In genomic region chr17:2883544-2884203, GRCh38 we compare ENCODE assay signal across 10 cellular contexts.
DNase-seq lines count a peak whose midpoint lies in the region; ATAC-seq and TF ChIP-seq lines count a peak whose summit lies in the region.
"Had no signal": no experiment of that assay in that cellular context is flagged by ENCODE, and none has a peak within 500 bp of the region (broad histone marks: within the 10 kb centered on the region; RNA-seq: fewer than 3 reads in every experiment).

No MANE protein-coding gene starts in this region.

- H3K4me1 Mint-ChIP-seq in WTC11: peaks cover 59% of the 10 kb centered on the region

- no peak overlapping the region for H3K27ac ChIP-seq in MM.1S (ENCODE audit: low read length)
- H3K27ac ChIP-seq: esophagus muscularis mucosa had no signal

- ATAC-seq in WTC11: peak; percentile 53
- no peak for ATAC-seq in GM21825 (IDR thresholded peaks at IDR 0.05; ENCODE audit: unreplicated experiment)
- ATAC-seq: activated T-cell treated with anti-CD3 and anti-CD28 coated beads, Interleukin-2, amount 50 U/mL, for 72 hours had no signal

- H3K4me1 ChIP-seq in MM.1S (ENCODE audit: low read length): no peaks in the 10 kb centered on the region

- H3K79me2 ChIP-seq in MM.1S (ENCODE audit: low read length): no peaks in the 10 kb centered on the region

- H3K27me3 Mint-ChIP-seq in WTC11 (ENCODE audit: low read depth): no peaks in the 10 kb centered on the region

- no peak for TF ChIP-seq CTCF in WTC11 (IDR thresholded peaks at IDR 0.05)
- TF ChIP-seq CTCF in MM.1S (IDR thresholded peaks at IDR 0.05; ENCODE audit: low read length): no peak

- peak; percentile 92 for DNase-seq in DMS53 (lab: John Stamatoyannopoulos, UW)
- peak; percentile 43 for DNase-seq in MV-4-11 (lab: John Stamatoyannopoulos, UW)
- no peak for DNase-seq in WTC11 (ENCODE audit: low spot score)
- DNase-seq in kidney tubule cell (ENCODE audit: low spot score): peak; percentile 60
- no peak for DNase-seq in MM.1S
- no peak for DNase-seq in KG1 (lab: John Stamatoyannopoulos, UW)
- DNase-seq in activated CD4-positive, alpha-beta T cell treated with anti-CD3 and anti-CD28 coated beads for 1 hour: no peak
- DNase-seq: activated T-cell treated with anti-CD3 and anti-CD28 coated beads, Interleukin-2, amount 50 U/mL, for 72 hours had no signal

- H4K20me1 ChIP-seq in MM.1S (ENCODE audit: insufficient read depth, low read length): no peaks in the 10 kb centered on the region

- H3K4me3 ChIP-seq in MM.1S (ENCODE audit: low read length): no peak overlapping the region
- H3K4me3 ChIP-seq: esophagus muscularis mucosa had no signal

- peaks cover 36% of the 10 kb centered on the region for H3K27me3 ChIP-seq in MM.1S (replicated peaks; ENCODE audit: insufficient read depth, low read length)
- H3K27me3 ChIP-seq: esophagus muscularis mucosa had no signal

- 0 out of 2 replicates have a peak, but pooled peaks cover 3% of the 10 kb centered on the region for H3K9me3 Mint-ChIP-seq in WTC11
- H3K9me3 Mint-ChIP-seq: activated T-cell treated with anti-CD3 and anti-CD28 coated beads, Interleukin-2, amount 50 U/mL, for 72 hours had no signal

- H3K4me3 Mint-ChIP-seq in WTC11: no peak overlapping the region
- H3K4me3 Mint-ChIP-seq: activated T-cell treated with anti-CD3 and anti-CD28 coated beads, Interleukin-2, amount 50 U/mL, for 72 hours had no signal

- H3K27ac Mint-ChIP-seq in WTC11: peak overlapping the region; percentile 89
- H3K27ac Mint-ChIP-seq: activated T-cell treated with anti-CD3 and anti-CD28 coated beads, Interleukin-2, amount 50 U/mL, for 72 hours had no signal

- POLR2A ChIA-PET in WTC11 (lab: Charles Lee): interaction anchor here (0.7 to 1.5 kb wide), 3 partner anchors 9 to 133 kb away, joined by 3 read pairs; no protein-coding TSS in a partner anchor

- H3K36me3 ChIP-seq in MM.1S (replicated peaks; ENCODE audit: insufficient read depth, low read length): no peaks in the 10 kb centered on the region
- H3K36me3 ChIP-seq: esophagus muscularis mucosa had no signal

- CTCF ChIA-PET in WTC11 (lab: Charles Lee): interaction anchor here (0.6 to 1.6 kb wide), 5 partner anchors 9 to 107 kb away, joined by 3 to 8 read pairs (median 6); no protein-coding TSS in a partner anchor

- H3K9me3 ChIP-seq in MM.1S (replicated peaks; ENCODE audit: insufficient read depth, low read length): no peaks in the 10 kb centered on the region
- H3K9me3 ChIP-seq: esophagus muscularis mucosa had no signal

- H3F3A ChIP-seq in MM.1S (ENCODE audit: insufficient read depth, low read length): no peaks in the 10 kb centered on the region

- H3K9me2 ChIP-seq in MM.1S (replicated peaks; ENCODE audit: insufficient read depth, low read length): no peaks in the 10 kb centered on the region

- H3K9ac ChIP-seq in MM.1S (ENCODE audit: low read length): no peak overlapping the region

- peaks cover 7% of the 10 kb centered on the region; the same call in 1 of the 2 replicates for H3K36me3 Mint-ChIP-seq in WTC11

- no peak overlapping the region for H2AFZ ChIP-seq in MM.1S (ENCODE audit: low read length)

- H3K4me2 ChIP-seq in MM.1S (ENCODE audit: low read depth, low read length): no peak overlapping the region

TF ChIP-seq in WTC11, 78 proteins besides CTCF, POLR2A, EP300 and RAD21:
- TF ChIP-seq AFF4 (CRISPR knock-in tag; IDR thresholded peaks at IDR 0.05; ENCODE audit: borderline replicate concordance): no peak
- no peak for TF ChIP-seq ZNF416 (CRISPR knock-in tag; IDR thresholded peaks at IDR 0.05)
- no peak for TF ChIP-seq ESRRA (CRISPR knock-in tag; IDR thresholded peaks at IDR 0.05; ENCODE audit: borderline replicate concordance)
- no peak for TF ChIP-seq PRRX2 (CRISPR knock-in tag; IDR thresholded peaks at IDR 0.05)

Comparison
In these comparisons a context has a peak if more than half of its experiments do, and no peak if none do; other contexts are left out.
1. DNase-seq: peak in DMS53 (single experiment), MV-4-11 (single experiment) and kidney tubule cell (single experiment); none in WTC11 (single experiment), MM.1S (single experiment), KG1 (single experiment) and activated CD4-positive, alpha-beta T cell treated with anti-CD3 and anti-CD28 coated beads for 1 hour (single experiment).